Comparison of ENCODE assay signal across 1 cellular context in the genomic region with DNA sequence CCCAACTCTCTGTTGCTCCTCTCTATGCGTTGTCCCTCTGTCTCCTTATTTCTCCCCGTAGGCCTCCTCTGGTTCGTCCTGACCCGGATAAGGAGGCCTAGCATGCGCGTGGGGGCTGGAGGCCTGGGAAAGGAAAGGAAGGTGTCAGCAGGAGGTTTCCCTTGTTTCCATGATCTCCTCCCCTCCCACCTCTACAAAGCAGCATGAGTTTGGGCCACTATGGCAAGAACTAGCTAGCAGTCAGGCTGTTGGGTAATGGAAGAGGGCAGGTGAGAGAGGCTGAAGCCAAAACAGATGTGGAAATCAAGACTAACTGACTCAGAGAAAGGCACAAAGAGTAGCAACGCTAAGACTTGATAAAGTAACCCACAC.
TF ChIP-seq lines count a peak whose summit lies in the region.

No MANE protein-coding gene starts in this region.

TF ChIP-seq in H1, 55 proteins besides CTCF, POLR2A, EP300 and RAD21:
- TF ChIP-seq, protein P1, sequence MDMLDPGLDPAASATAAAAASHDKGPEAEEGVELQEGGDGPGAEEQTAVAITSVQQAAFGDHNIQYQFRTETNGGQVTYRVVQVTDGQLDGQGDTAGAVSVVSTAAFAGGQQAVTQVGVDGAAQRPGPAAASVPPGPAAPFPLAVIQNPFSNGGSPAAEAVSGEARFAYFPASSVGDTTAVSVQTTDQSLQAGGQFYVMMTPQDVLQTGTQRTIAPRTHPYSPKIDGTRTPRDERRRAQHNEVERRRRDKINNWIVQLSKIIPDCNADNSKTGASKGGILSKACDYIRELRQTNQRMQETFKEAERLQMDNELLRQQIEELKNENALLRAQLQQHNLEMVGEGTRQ (IDR thresholded peaks at IDR 0.05; ENCODE audit: low read length): no peak
- TF ChIP-seq BACH1 (IDR thresholded peaks at IDR 0.05; ENCODE audit: low read length) (no peak), SAP30 (IDR thresholded peaks at IDR 0.05; ENCODE audit: insufficient read depth, insufficient replicate concordance, low read length) (no peak), CEBPB (IDR thresholded peaks at IDR 0.05; ENCODE audit: low read depth, low read length) (no peak), HDAC2 (IDR thresholded peaks at IDR 0.05; ENCODE audit: borderline replicate concordance in 1 of 2, low read depth in 2 of 2, low read length in 2 of 2) (no peak)
- TF ChIP-seq, protein P2, sequence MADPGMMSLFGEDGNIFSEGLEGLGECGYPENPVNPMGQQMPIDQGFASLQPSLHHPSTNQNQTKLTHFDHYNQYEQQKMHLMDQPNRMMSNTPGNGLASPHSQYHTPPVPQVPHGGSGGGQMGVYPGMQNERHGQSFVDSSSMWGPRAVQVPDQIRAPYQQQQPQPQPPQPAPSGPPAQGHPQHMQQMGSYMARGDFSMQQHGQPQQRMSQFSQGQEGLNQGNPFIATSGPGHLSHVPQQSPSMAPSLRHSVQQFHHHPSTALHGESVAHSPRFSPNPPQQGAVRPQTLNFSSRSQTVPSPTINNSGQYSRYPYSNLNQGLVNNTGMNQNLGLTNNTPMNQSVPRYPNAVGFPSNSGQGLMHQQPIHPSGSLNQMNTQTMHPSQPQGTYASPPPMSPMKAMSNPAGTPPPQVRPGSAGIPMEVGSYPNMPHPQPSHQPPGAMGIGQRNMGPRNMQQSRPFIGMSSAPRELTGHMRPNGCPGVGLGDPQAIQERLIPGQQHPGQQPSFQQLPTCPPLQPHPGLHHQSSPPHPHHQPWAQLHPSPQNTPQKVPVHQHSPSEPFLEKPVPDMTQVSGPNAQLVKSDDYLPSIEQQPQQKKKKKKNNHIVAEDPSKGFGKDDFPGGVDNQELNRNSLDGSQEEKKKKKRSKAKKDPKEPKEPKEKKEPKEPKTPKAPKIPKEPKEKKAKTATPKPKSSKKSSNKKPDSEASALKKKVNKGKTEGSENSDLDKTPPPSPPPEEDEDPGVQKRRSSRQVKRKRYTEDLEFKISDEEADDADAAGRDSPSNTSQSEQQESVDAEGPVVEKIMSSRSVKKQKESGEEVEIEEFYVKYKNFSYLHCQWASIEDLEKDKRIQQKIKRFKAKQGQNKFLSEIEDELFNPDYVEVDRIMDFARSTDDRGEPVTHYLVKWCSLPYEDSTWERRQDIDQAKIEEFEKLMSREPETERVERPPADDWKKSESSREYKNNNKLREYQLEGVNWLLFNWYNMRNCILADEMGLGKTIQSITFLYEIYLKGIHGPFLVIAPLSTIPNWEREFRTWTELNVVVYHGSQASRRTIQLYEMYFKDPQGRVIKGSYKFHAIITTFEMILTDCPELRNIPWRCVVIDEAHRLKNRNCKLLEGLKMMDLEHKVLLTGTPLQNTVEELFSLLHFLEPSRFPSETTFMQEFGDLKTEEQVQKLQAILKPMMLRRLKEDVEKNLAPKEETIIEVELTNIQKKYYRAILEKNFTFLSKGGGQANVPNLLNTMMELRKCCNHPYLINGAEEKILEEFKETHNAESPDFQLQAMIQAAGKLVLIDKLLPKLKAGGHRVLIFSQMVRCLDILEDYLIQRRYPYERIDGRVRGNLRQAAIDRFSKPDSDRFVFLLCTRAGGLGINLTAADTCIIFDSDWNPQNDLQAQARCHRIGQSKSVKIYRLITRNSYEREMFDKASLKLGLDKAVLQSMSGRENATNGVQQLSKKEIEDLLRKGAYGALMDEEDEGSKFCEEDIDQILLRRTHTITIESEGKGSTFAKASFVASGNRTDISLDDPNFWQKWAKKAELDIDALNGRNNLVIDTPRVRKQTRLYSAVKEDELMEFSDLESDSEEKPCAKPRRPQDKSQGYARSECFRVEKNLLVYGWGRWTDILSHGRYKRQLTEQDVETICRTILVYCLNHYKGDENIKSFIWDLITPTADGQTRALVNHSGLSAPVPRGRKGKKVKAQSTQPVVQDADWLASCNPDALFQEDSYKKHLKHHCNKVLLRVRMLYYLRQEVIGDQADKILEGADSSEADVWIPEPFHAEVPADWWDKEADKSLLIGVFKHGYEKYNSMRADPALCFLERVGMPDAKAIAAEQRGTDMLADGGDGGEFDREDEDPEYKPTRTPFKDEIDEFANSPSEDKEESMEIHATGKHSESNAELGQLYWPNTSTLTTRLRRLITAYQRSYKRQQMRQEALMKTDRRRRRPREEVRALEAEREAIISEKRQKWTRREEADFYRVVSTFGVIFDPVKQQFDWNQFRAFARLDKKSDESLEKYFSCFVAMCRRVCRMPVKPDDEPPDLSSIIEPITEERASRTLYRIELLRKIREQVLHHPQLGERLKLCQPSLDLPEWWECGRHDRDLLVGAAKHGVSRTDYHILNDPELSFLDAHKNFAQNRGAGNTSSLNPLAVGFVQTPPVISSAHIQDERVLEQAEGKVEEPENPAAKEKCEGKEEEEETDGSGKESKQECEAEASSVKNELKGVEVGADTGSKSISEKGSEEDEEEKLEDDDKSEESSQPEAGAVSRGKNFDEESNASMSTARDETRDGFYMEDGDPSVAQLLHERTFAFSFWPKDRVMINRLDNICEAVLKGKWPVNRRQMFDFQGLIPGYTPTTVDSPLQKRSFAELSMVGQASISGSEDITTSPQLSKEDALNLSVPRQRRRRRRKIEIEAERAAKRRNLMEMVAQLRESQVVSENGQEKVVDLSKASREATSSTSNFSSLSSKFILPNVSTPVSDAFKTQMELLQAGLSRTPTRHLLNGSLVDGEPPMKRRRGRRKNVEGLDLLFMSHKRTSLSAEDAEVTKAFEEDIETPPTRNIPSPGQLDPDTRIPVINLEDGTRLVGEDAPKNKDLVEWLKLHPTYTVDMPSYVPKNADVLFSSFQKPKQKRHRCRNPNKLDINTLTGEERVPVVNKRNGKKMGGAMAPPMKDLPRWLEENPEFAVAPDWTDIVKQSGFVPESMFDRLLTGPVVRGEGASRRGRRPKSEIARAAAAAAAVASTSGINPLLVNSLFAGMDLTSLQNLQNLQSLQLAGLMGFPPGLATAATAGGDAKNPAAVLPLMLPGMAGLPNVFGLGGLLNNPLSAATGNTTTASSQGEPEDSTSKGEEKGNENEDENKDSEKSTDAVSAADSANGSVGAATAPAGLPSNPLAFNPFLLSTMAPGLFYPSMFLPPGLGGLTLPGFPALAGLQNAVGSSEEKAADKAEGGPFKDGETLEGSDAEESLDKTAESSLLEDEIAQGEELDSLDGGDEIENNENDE (IDR thresholded peaks at IDR 0.05; ENCODE audit: insufficient replicate concordance, low read length): no peak
- TF ChIP-seq, protein P3, sequence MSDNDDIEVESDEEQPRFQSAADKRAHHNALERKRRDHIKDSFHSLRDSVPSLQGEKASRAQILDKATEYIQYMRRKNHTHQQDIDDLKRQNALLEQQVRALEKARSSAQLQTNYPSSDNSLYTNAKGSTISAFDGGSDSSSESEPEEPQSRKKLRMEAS (IDR thresholded peaks at IDR 0.05): 0 out of 2 replicates have a peak, but pooled peaks have one; percentile 7
TF ChIP-seq in H1: peak in this region for 1.
